ENCODE assay signal across 9 cellular contexts in the genomic region with DNA sequence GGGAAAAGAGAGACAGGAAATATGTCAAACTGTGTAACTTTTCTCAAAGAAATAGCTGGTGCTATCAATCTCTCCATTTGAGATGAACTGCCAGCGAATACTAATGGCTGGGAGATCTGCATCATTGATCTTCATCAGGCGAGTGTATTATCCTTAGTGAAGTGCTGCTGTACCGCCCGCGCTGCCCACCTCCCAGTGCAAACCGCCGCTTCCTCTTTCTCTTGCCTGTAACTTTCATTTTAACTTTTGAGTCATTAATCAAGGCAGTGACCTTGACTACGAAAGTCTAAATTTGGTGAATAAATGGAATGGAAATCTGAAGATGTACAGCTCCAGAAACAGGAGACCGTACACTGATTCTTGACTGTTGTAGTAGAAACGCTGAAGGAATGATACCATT.
DNase-seq lines count a peak whose midpoint lies in the region; ATAC-seq and TF ChIP-seq lines count a peak whose summit lies in the region.
"Had no signal": no experiment of that assay in that cellular context is flagged by ENCODE, and none has a peak within 500 bp of the region (broad histone marks: within the 10 kb centered on the region; RNA-seq: fewer than 3 reads in every experiment).

No MANE protein-coding gene starts in this region.

- H4K91ac ChIP-seq in neuronal stem cell (ENCODE audit: low read depth, low read length, poor library complexity), result no peak overlapping the region

- H3K4me1 ChIP-seq in thoracic aorta (ENCODE audit: control insufficient read depth in 1 of 2, low read depth in 2 of 2) (peaks cover 0 to 3% of the 10 kb centered on the region in 2 donors), neuronal stem cell (ENCODE audit: control insufficient read depth in 2 of 2, insufficient read depth in 1 of 2, low read depth in 1 of 2, low read length in 2 of 2) (no peaks in the 10 kb centered on the region)
- H3K4me1 ChIP-seq: pancreas had no signal

- no peak overlapping the region for H3K27ac ChIP-seq in thoracic aorta
- no peak overlapping the region for H3K27ac ChIP-seq in neuronal stem cell (replicated peaks; ENCODE audit: low read length)
- H3K27ac ChIP-seq: pancreas had no signal

- H3K4ac ChIP-seq in neuronal stem cell (ENCODE audit: low read length), result no peak overlapping the region

- H3K27ac Mint-ChIP-seq in activated T-cell treated with anti-CD3 and anti-CD28 coated beads, Interleukin-2, amount 50 U/mL, for 72 hours, result no peak overlapping the region
- H3K27ac Mint-ChIP-seq: activated T-helper 2 cell treated with anti-CD3 and anti-CD28 coated beads, Interferon-gamma antibody, Interleukin-2, Interleukin-4, amounts not matched to agents 10 μg/mL and 5 μg/mL and 100 μg/mL, durations not matched to agents 14 hours and 24 hours and 36 hours had no signal

- no peaks in the 10 kb centered on the region for H3K9me3 ChIP-seq in thoracic aorta
- H3K9me3 ChIP-seq in neuronal stem cell (replicated peaks in 1 of 2; ENCODE audit: control insufficient read depth in 2 of 2, insufficient read depth in 1 of 2, low read depth in 1 of 2, low read length in 2 of 2), result peaks cover 0 to 5% of the 10 kb centered on the region in 2 donors
- H3K9me3 ChIP-seq: pancreas had no signal

- peak overlapping the region; percentile 61 for H3K4me3 ChIP-seq in thoracic aorta
- H3K4me3 ChIP-seq in neuronal stem cell (ENCODE audit: low read length in 2 of 2), result no peak overlapping the region
- H3K4me3 ChIP-seq: pancreas had no signal

- H3K27me3 ChIP-seq in thoracic aorta (replicated peaks; ENCODE audit: insufficient read depth) (no peaks in the 10 kb centered on the region), neuronal stem cell (ENCODE audit: control insufficient read depth in 3 of 3, insufficient read depth in 3 of 3, low read depth in 1 of 3, low read length in 3 of 3) (no peaks in the 10 kb centered on the region)
- H3K27me3 ChIP-seq: pancreas had no signal

- H2AK5ac ChIP-seq in neuronal stem cell (ENCODE audit: low read depth, low read length), result no peak overlapping the region

- H3K23ac ChIP-seq in neuronal stem cell (ENCODE audit: low read depth, low read length, poor library complexity), result no peak overlapping the region

- H3K4me2 ChIP-seq in neuronal stem cell (ENCODE audit: insufficient read depth, low read length, poor library complexity, severe bottlenecking), result no peak overlapping the region

- no peak overlapping the region for H3K9ac ChIP-seq in neuronal stem cell (ENCODE audit: low read depth, low read length, poor library complexity)

- no peaks in the 10 kb centered on the region for H3K4me1 Mint-ChIP-seq in activated T-cell treated with anti-CD3 and anti-CD28 coated beads, Interleukin-2, amount 50 U/mL, for 72 hours (ENCODE audit: low read depth)

- DNase-seq in MV-4-11 (lab: John Stamatoyannopoulos, UW) (peak; percentile 57), thoracic aorta (ENCODE audit: low spot score) (no peak), D341Med (ENCODE audit: low spot score) (no peak), neuronal stem cell (ENCODE audit: low spot score) (no peak)
- no peak for DNase-seq in activated T-cell treated with anti-CD3 and anti-CD28 coated beads, Interleukin-2, amount 50 U/mL, for 72 hours
- DNase-seq: pancreas had no signal

- H3K18ac ChIP-seq in neuronal stem cell (ENCODE audit: low read length), result no peak overlapping the region

- no peak overlapping the region for H2BK15ac ChIP-seq in neuronal stem cell (ENCODE audit: low read length)

- H3K36me3 Mint-ChIP-seq in activated T-cell treated with anti-CD3 and anti-CD28 coated beads, Interleukin-2, amount 50 U/mL, for 72 hours (ENCODE audit: insufficient read depth in 2 of 2), result no peaks in the 10 kb centered on the region

- H2BK12ac ChIP-seq in neuronal stem cell (ENCODE audit: low read length), result no peak overlapping the region

- no peak overlapping the region for H2BK5ac ChIP-seq in neuronal stem cell (ENCODE audit: low read length)

- H3K9me3 Mint-ChIP-seq in activated T-cell treated with anti-CD3 and anti-CD28 coated beads, Interleukin-2, amount 50 U/mL, for 72 hours, result no peaks in the 10 kb centered on the region
- H3K9me3 Mint-ChIP-seq: activated T-helper 2 cell treated with anti-CD3 and anti-CD28 coated beads, Interferon-gamma antibody, Interleukin-2, Interleukin-4, amounts not matched to agents 10 μg/mL and 5 μg/mL and 100 μg/mL, durations not matched to agents 14 hours and 24 hours and 36 hours had no signal

- no peaks in the 10 kb centered on the region for H3K27me3 Mint-ChIP-seq in activated T-cell treated with anti-CD3 and anti-CD28 coated beads, Interleukin-2, amount 50 U/mL, for 72 hours (ENCODE audit: low read depth)

- H3K36me3 ChIP-seq in thoracic aorta, result no peaks in the 10 kb centered on the region
- H3K36me3 ChIP-seq in neuronal stem cell (replicated peaks in 1 of 2; ENCODE audit: control insufficient read depth in 2 of 2, insufficient read depth in 2 of 2, low read length in 2 of 2), result no peaks in the 10 kb centered on the region
- H3K36me3 ChIP-seq: pancreas had no signal

- H2AFZ ChIP-seq in neuronal stem cell (ENCODE audit: low read length), result no peak overlapping the region

- H3K79me1 ChIP-seq in neuronal stem cell (ENCODE audit: low read depth, low read length), result no peaks in the 10 kb centered on the region

- ATAC-seq in GM19328 (IDR thresholded peaks at IDR 0.05; ENCODE audit: unreplicated experiment) (peak; percentile 79), HG02870 (IDR thresholded peaks at IDR 0.05; ENCODE audit: unreplicated experiment) (peak; percentile 90), thoracic aorta (ENCODE audit: insufficient number of reproducible peaks, low FRiP score, low read depth) (no peak)
- no peak for ATAC-seq in activated T-cell treated with anti-CD3 and anti-CD28 coated beads, Interleukin-2, amount 50 U/mL, for 72 hours (replicated peaks in 1 of 2)
- ATAC-seq: pancreas had no signal

- WGBS in neuronal stem cell (ENCODE audit: extremely low coverage in 2 of 2, insufficient read length in 2 of 2, insufficient replicate concordance in 1 of 2), 2 donors, result no CpG with 5 or more reads among the region's 10 CpGs

- H3K14ac ChIP-seq in neuronal stem cell (ENCODE audit: low read length), result no peak overlapping the region

- no peak overlapping the region for H2BK120ac ChIP-seq in neuronal stem cell (ENCODE audit: low read depth, low read length)

- no peak overlapping the region for H3K4me3 Mint-ChIP-seq in activated T-cell treated with anti-CD3 and anti-CD28 coated beads, Interleukin-2, amount 50 U/mL, for 72 hours

- no peak for TF ChIP-seq CTCF in thoracic aorta (IDR thresholded peaks at IDR 0.05)

- H4K8ac ChIP-seq in neuronal stem cell (ENCODE audit: low read depth, low read length), result no peak overlapping the region

Comparison
In these comparisons a context has a peak if more than half of its experiments do, and no peak if none do; other contexts are left out.
1. ATAC-seq: peak in GM19328 (single experiment) and HG02870 (single experiment); none in thoracic aorta (single experiment) and activated T-cell treated with anti-CD3 and anti-CD28 coated beads, Interleukin-2, amount 50 U/mL, for 72 hours (0 of 2).